ENCODE assay signal across 14 cellular contexts in genomic region chr18:33802955-33803354, GRCh38.
A peak's percentile ranks its signal among the peaks of the same experiment; 100 is the strongest.
DNase-seq lines count a peak whose midpoint lies in the region; ATAC-seq and TF ChIP-seq lines count a peak whose summit lies in the region.
"Had no signal": no experiment of that assay in that cellular context is flagged by ENCODE, and none has a peak within 500 bp of the region (broad histone marks: within the 10 kb centered on the region; RNA-seq: fewer than 3 reads in every experiment).

No MANE protein-coding gene starts in this region.

- DNase-seq in NCI-H1105 treated with DMSO at 0.1 percent for 48 hours (lab: John Stamatoyannopoulos, UW) (peak; percentile 100), NCI-H2196 treated with DMSO at 0.1 percent for 48 hours (lab: John Stamatoyannopoulos, UW; ENCODE audit: unreplicated experiment) (peak; percentile 97), SW480 (ENCODE audit: low spot score) (peak; percentile 68), stomach (peak; percentile 84), NCI-H446 (lab: John Stamatoyannopoulos, UW) (no peak), mesothelial cell of epicardium (ENCODE audit: low spot score in 2 of 2, unreplicated experiment in 2 of 2) (no peak), Right ventricle myocardium superior (no peak)
- no peak for DNase-seq in stimulated activated effector memory CD8-positive, alpha-beta T cell treated with anti-CD3 and anti-CD28 coated beads, Interleukin-12 subunit alpha, Interleukin-12 subunit beta, amount 100 ng/mL, for 72 hours (ENCODE audit: low spot score in 2 of 2)
- DNase-seq: activated T-cell treated with anti-CD3 and anti-CD28 coated beads for 4 hours; CD4-positive, CD25-positive, alpha-beta regulatory T cell; dermis blood vessel endothelial cell; gastrocnemius medialis had no signal

- no peaks in the 10 kb centered on the region for H3K27me3 Mint-ChIP-seq in mesothelial cell of epicardium (ENCODE audit: low read depth)
- H3K27me3 Mint-ChIP-seq: CD4-positive, CD25-positive, alpha-beta regulatory T cell had no signal

- peaks cover 0 to 8% (median 2%) of the 10 kb centered on the region in 4 donors for H3K4me1 ChIP-seq in stomach
- H3K4me1 ChIP-seq: gastrocnemius medialis, tibial nerve had no signal

- H3K27ac Mint-ChIP-seq in stimulated activated effector memory CD8-positive, alpha-beta T cell treated with anti-CD3 and anti-CD28 coated beads, Interleukin-12 subunit alpha, Interleukin-12 subunit beta, amount 100 ng/mL, for 72 hours, result no peak overlapping the region
- no peak overlapping the region for H3K27ac Mint-ChIP-seq in mesothelial cell of epicardium
- H3K27ac Mint-ChIP-seq: CD4-positive, CD25-positive, alpha-beta regulatory T cell had no signal

- H3K4me1 Mint-ChIP-seq in stimulated activated effector memory CD8-positive, alpha-beta T cell treated with anti-CD3 and anti-CD28 coated beads, Interleukin-12 subunit alpha, Interleukin-12 subunit beta, amount 100 ng/mL, for 72 hours, result no peaks in the 10 kb centered on the region
- peaks cover 32% of the 10 kb centered on the region for H3K4me1 Mint-ChIP-seq in mesothelial cell of epicardium
- H3K4me1 Mint-ChIP-seq: CD4-positive, CD25-positive, alpha-beta regulatory T cell had no signal

- H3K36me3 ChIP-seq in stomach, result no peaks in the 10 kb centered on the region
- H3K36me3 ChIP-seq: gastrocnemius medialis, tibial nerve had no signal

- no peak overlapping the region for H3K4me3 ChIP-seq in stomach
- H3K4me3 ChIP-seq: gastrocnemius medialis, tibial nerve had no signal

- TF ChIP-seq CTCF in stomach (IDR thresholded peaks at IDR 0.05), result peak in 1 of 7 experiments; percentile 8
- TF ChIP-seq CTCF in mesothelial cell of epicardium (IDR thresholded peaks at IDR 0.05; ENCODE audit: unreplicated experiment), result no peak

- TF ChIP-seq EP300 in stomach (IDR thresholded peaks at IDR 0.05), result no peak

- peaks cover 19% of the 10 kb centered on the region for H3K9me3 Mint-ChIP-seq in stimulated activated effector memory CD8-positive, alpha-beta T cell treated with anti-CD3 and anti-CD28 coated beads, Interleukin-12 subunit alpha, Interleukin-12 subunit beta, amount 100 ng/mL, for 72 hours
- no peaks in the 10 kb centered on the region for H3K9me3 Mint-ChIP-seq in mesothelial cell of epicardium

- H3K27ac ChIP-seq in stomach, result peak overlapping the region in 4 of 5 donors; percentile 27 to 61 (median 46)
- H3K27ac ChIP-seq: gastrocnemius medialis, tibial nerve had no signal

- H3K9me3 ChIP-seq in stomach, result no peaks in the 10 kb centered on the region
- H3K9me3 ChIP-seq: gastrocnemius medialis had no signal

- H3K27me3 ChIP-seq in stomach, result no peaks in the 10 kb centered on the region
- H3K27me3 ChIP-seq: gastrocnemius medialis, tibial nerve had no signal

- 9 to 46% (median 29%) methylated on average over 2 of the region's 2 CpGs for WGBS in stomach, 5 donors

- TF ChIP-seq POLR2A in stomach (IDR thresholded peaks at IDR 0.05), result no peak

- no peaks in the 10 kb centered on the region for H3K36me3 Mint-ChIP-seq in stimulated activated effector memory CD8-positive, alpha-beta T cell treated with anti-CD3 and anti-CD28 coated beads, Interleukin-12 subunit alpha, Interleukin-12 subunit beta, amount 100 ng/mL, for 72 hours
- H3K36me3 Mint-ChIP-seq in mesothelial cell of epicardium, result no peaks in the 10 kb centered on the region
- H3K36me3 Mint-ChIP-seq: CD4-positive, CD25-positive, alpha-beta regulatory T cell had no signal

- no peak overlapping the region for H3K4me3 Mint-ChIP-seq in stimulated activated effector memory CD8-positive, alpha-beta T cell treated with anti-CD3 and anti-CD28 coated beads, Interleukin-12 subunit alpha, Interleukin-12 subunit beta, amount 100 ng/mL, for 72 hours
- H3K4me3 Mint-ChIP-seq in mesothelial cell of epicardium, result no peak overlapping the region
- H3K4me3 Mint-ChIP-seq: CD4-positive, CD25-positive, alpha-beta regulatory T cell had no signal

- intact Hi-C loops in stomach (cut with DNase I; ENCODE audit: low total_unique reads), result no loop called here
- intact Hi-C loops in Right ventricle myocardium superior (cut with DNase I), result no loop called here

- no peak for ATAC-seq in stimulated activated effector memory CD8-positive, alpha-beta T cell treated with anti-CD3 and anti-CD28 coated beads, Interleukin-12 subunit alpha, Interleukin-12 subunit beta, amount 100 ng/mL, for 72 hours
- no peak for ATAC-seq in Right ventricle myocardium superior (ENCODE audit: poor library complexity)
- ATAC-seq: Right ventricle myocardium inferior had no signal

Comparison
In these comparisons a context has a peak if more than half of its experiments do, and no peak if none do; other contexts are left out.
1. DNase-seq: peak in NCI-H1105 treated with DMSO at 0.1 percent for 48 hours (single experiment), NCI-H2196 treated with DMSO at 0.1 percent for 48 hours (single experiment), SW480 (single experiment) and stomach (single experiment); none in stimulated activated effector memory CD8-positive, alpha-beta T cell treated with anti-CD3 and anti-CD28 coated beads, Interleukin-12 subunit alpha, Interleukin-12 subunit beta, amount 100 ng/mL, for 72 hours (0 of 2), NCI-H446 (0 of 2), mesothelial cell of epicardium (0 of 2) and Right ventricle myocardium superior (single experiment).